19 cellular contexts compared by ENCODE assay signal in genomic region chr2:217734999-217735398, GRCh38.
"Had no signal": no experiment of that assay in that cellular context is flagged by ENCODE, and none has a peak within 500 bp of the region (broad histone marks: within the 10 kb centered on the region; RNA-seq: fewer than 3 reads in every experiment).

No MANE protein-coding gene starts in this region.

- H3K27ac Mint-ChIP-seq: activated B cell treated with CpG ODN at 0.5 μM for 24 hours; activated CD4-positive, alpha-beta memory T cell treated with anti-CD3 and anti-CD28 coated beads, Interleukin-2, amount 10 ng/mL, durations not matched to agents 7 days and 5 days; activated T-helper 2 cell treated with anti-CD3 and anti-CD28 coated beads, Interferon-gamma antibody, Interleukin-2, Interleukin-4, amounts not matched to agents 10 μg/mL and 5 μg/mL and 100 μg/mL, durations not matched to agents 14 hours and 24 hours and 36 hours; endodermal cell; natural killer cell had no signal

- DNase-seq: activated B cell treated with CpG ODN at 0.5 μM for 24 hours; activated CD4-positive, alpha-beta memory T cell treated with anti-CD3 and anti-CD28 coated beads, Interleukin-2, amount 10 ng/mL, durations not matched to agents 7 days and 5 days; activated CD4-positive, alpha-beta T cell treated with anti-CD3 and anti-CD28 coated beads for 48 hours; cortex of kidney; endodermal cell; esophagus squamous epithelium; heart left ventricle; left cardiac atrium; midbrain; natural killer cell; spleen; stimulated activated CD4-positive, alpha-beta T cell treated with anti-CD3 and anti-CD28 coated beads, Interleukin-4, amount 100 ng/mL, for 1 hour; stimulated activated naive CD4-positive, alpha-beta T cell; substantia nigra; tibial artery had no signal

- H3K27ac ChIP-seq: cardiac muscle cell, prostate gland had no signal

- H3K4me3 ChIP-seq: cardiac muscle cell, esophagus squamous epithelium, gastroesophageal sphincter, heart left ventricle, prostate gland, spleen, tibial artery had no signal

- H3K4me3 Mint-ChIP-seq: activated B cell treated with CpG ODN at 0.5 μM for 24 hours; activated CD4-positive, alpha-beta memory T cell treated with anti-CD3 and anti-CD28 coated beads, Interleukin-2, amount 10 ng/mL, durations not matched to agents 7 days and 5 days; endodermal cell; natural killer cell had no signal

- H3K4me1 ChIP-seq: prostate gland had no signal

- H3K27me3 ChIP-seq: cardiac muscle cell, esophagus squamous epithelium, gastroesophageal sphincter, heart left ventricle, spleen, tibial artery had no signal

- H3K36me3 ChIP-seq: cardiac muscle cell, esophagus squamous epithelium, heart left ventricle, prostate gland had no signal

- ATAC-seq: gastroesophageal sphincter, heart left ventricle, left cardiac atrium, natural killer cell had no signal

- H3K36me3 Mint-ChIP-seq: natural killer cell had no signal

- H3K9me3 ChIP-seq: esophagus squamous epithelium, gastroesophageal sphincter, heart left ventricle, prostate gland, spleen, tibial artery had no signal

- H3K27me3 Mint-ChIP-seq: activated CD4-positive, alpha-beta memory T cell treated with anti-CD3 and anti-CD28 coated beads, Interleukin-2, amount 10 ng/mL, durations not matched to agents 7 days and 5 days had no signal

- H3K9me3 Mint-ChIP-seq: activated B cell treated with CpG ODN at 0.5 μM for 24 hours; activated CD4-positive, alpha-beta memory T cell treated with anti-CD3 and anti-CD28 coated beads, Interleukin-2, amount 10 ng/mL, durations not matched to agents 7 days and 5 days; activated T-helper 2 cell treated with anti-CD3 and anti-CD28 coated beads, Interferon-gamma antibody, Interleukin-2, Interleukin-4, amounts not matched to agents 10 μg/mL and 5 μg/mL and 100 μg/mL, durations not matched to agents 14 hours and 24 hours and 36 hours; endodermal cell; natural killer cell had no signal
